Comparison of ENCODE assay signal across 1 cellular context in genomic region chr19:38683393-38684077, GRCh38.
TF ChIP-seq lines count a peak whose summit lies in the region.

No MANE protein-coding gene starts in this region.

TF ChIP-seq in HEK293, 187 proteins besides CTCF, POLR2A, EP300 and RAD21 (continued from another document):
- TF ChIP-seq, protein P1, sequence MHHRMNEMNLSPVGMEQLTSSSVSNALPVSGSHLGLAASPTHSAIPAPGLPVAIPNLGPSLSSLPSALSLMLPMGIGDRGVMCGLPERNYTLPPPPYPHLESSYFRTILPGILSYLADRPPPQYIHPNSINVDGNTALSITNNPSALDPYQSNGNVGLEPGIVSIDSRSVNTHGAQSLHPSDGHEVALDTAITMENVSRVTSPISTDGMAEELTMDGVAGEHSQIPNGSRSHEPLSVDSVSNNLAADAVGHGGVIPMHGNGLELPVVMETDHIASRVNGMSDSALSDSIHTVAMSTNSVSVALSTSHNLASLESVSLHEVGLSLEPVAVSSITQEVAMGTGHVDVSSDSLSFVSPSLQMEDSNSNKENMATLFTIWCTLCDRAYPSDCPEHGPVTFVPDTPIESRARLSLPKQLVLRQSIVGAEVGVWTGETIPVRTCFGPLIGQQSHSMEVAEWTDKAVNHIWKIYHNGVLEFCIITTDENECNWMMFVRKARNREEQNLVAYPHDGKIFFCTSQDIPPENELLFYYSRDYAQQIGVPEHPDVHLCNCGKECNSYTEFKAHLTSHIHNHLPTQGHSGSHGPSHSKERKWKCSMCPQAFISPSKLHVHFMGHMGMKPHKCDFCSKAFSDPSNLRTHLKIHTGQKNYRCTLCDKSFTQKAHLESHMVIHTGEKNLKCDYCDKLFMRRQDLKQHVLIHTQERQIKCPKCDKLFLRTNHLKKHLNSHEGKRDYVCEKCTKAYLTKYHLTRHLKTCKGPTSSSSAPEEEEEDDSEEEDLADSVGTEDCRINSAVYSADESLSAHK (tag by site-specific recombination; IDR thresholded peaks at IDR 0.05), result 0 out of 2 replicates have a peak, but pooled peaks have one; percentile 6
- TF ChIP-seq ZNF423 (tag by site-specific recombination; IDR thresholded peaks at IDR 0.05) (peak; percentile 94), EGR2 (tag by site-specific recombination; IDR thresholded peaks at IDR 0.05; ENCODE audit: low read depth) (no peak), ZNF600 (tag by site-specific recombination; IDR thresholded peaks at IDR 0.05) (peak; percentile 91), FEZF1 (tag by site-specific recombination; IDR thresholded peaks at IDR 0.05) (0 out of 2 replicates have a peak, but pooled peaks have one; percentile 62), ZNF114 (tag by site-specific recombination; IDR thresholded peaks at IDR 0.05) (no peak), RBAK (tag by site-specific recombination; IDR thresholded peaks at IDR 0.05) (peak; percentile 27; the same call in 1 of the 2 replicates), ZNF335 (tag by site-specific recombination; conservative IDR thresholded peaks at IDR 0.05) (peak; percentile 91), KLF1 (tag by site-specific recombination; IDR thresholded peaks at IDR 0.05) (peak; percentile 7; the same call in 1 of the 2 replicates), ZNF747 (tag by site-specific recombination; IDR thresholded peaks at IDR 0.05) (no peak)
- TF ChIP-seq, protein P2, sequence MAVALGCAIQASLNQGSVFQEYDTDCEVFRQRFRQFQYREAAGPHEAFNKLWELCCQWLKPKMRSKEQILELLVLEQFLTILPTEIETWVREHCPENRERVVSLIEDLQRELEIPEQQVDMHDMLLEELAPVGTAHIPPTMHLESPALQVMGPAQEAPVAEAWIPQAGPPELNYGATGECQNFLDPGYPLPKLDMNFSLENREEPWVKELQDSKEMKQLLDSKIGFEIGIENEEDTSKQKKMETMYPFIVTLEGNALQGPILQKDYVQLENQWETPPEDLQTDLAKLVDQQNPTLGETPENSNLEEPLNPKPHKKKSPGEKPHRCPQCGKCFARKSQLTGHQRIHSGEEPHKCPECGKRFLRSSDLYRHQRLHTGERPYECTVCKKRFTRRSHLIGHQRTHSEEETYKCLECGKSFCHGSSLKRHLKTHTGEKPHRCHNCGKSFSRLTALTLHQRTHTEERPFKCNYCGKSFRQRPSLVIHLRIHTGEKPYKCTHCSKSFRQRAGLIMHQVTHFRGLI (tag by site-specific recombination; IDR thresholded peaks at IDR 0.05), result peak; percentile 98
